33 cellular contexts compared by ENCODE assay signal in genomic region chr1:167099851-167100250, GRCh38. TPM values are rescaled to one million over a fixed set of nuclear protein-coding genes. Genes with fewer than 3 reads are reported as not detected.
"Had no signal": no experiment of that assay in that cellular context is flagged by ENCODE, and none has a peak within 500 bp of the region (broad histone marks: within the 10 kb centered on the region; RNA-seq: fewer than 3 reads in every experiment).

No MANE protein-coding gene starts in this region.

- H3K9me3 ChIP-seq: left lung, right atrium auricular region, stomach, thyroid gland, vagina had no signal

- H3K9me3 Mint-ChIP-seq: stimulated activated effector memory CD8-positive, alpha-beta T cell treated with anti-CD3 and anti-CD28 coated beads, Interleukin-12 subunit alpha, Interleukin-12 subunit beta, amount 100 ng/mL, for 72 hours had no signal

- DNase-seq: dorsolateral prefrontal cortex; effector CD4-positive, alpha-beta T cell; foreskin fibroblast; heart left ventricle; left cardiac atrium; left lung; stimulated activated CD4-positive, alpha-beta T cell treated with anti-CD3 and anti-CD28 coated beads, Interleukin-12 subunit alpha, Interleukin-12 subunit beta, amount 100 ng/mL, for 4 hours; stimulated activated CD4-positive, alpha-beta T cell treated with anti-CD3 and anti-CD28 coated beads, Interleukin-2, amount 100 ng/mL, for 24 hours; stimulated activated CD4-positive, alpha-beta T cell treated with anti-CD3 and anti-CD28 coated beads, Interleukin-4, amount 100 ng/mL, for 24 hours; stimulated activated naive CD4-positive, alpha-beta T cell treated with Interleukin-2 at 50 U/mL for 16 hours; stomach; thyroid gland had no signal

- H2AFZ ChIP-seq: hepatocyte, neural progenitor cell, parathyroid adenoma had no signal

- H3K36me3 Mint-ChIP-seq: stimulated activated effector memory CD8-positive, alpha-beta T cell treated with anti-CD3 and anti-CD28 coated beads, Interleukin-12 subunit alpha, Interleukin-12 subunit beta, amount 100 ng/mL, for 72 hours had no signal

- H3K9ac ChIP-seq: neural progenitor cell, parathyroid adenoma had no signal

- H3K79me2 ChIP-seq: hepatocyte, parathyroid adenoma had no signal

- H3K27ac ChIP-seq: dorsolateral prefrontal cortex, epithelial cell of prostate, gastroesophageal sphincter, heart left ventricle, hepatocyte, left lung, neural progenitor cell, parathyroid adenoma, right atrium auricular region, stomach, thyroid gland, vagina had no signal

- H3K27me3 ChIP-seq: heart left ventricle, hepatocyte, neural progenitor cell, right atrium auricular region, thyroid gland, vagina had no signal

- ATAC-seq: esophagus mucosa; gastroesophageal sphincter; heart left ventricle; left cardiac atrium; left lung; sciatic nerve; stimulated activated effector memory CD8-positive, alpha-beta T cell treated with anti-CD3 and anti-CD28 coated beads, Interleukin-12 subunit alpha, Interleukin-12 subunit beta, amount 100 ng/mL, for 72 hours had no signal

- FAIRE-seq: colon had no signal

- H3K27ac Mint-ChIP-seq: nephron; neural progenitor cell; progenitor cell of endocrine pancreas; stimulated activated effector memory CD8-positive, alpha-beta T cell treated with anti-CD3 and anti-CD28 coated beads, Interleukin-12 subunit alpha, Interleukin-12 subunit beta, amount 100 ng/mL, for 72 hours had no signal

- H3K36me3 ChIP-seq: gastroesophageal sphincter, left lung, neural progenitor cell, stomach, thyroid gland, vagina had no signal

- H3K4me2 ChIP-seq: hepatocyte, neural progenitor cell, smooth muscle cell had no signal

- H3K4me3 ChIP-seq: dorsolateral prefrontal cortex, gastroesophageal sphincter, heart left ventricle, hepatocyte, left lung, neural progenitor cell, right atrium auricular region, smooth muscle cell, stomach, thyroid gland, vagina had no signal

- H3K4me1 ChIP-seq: gastroesophageal sphincter, left lung, parathyroid adenoma, stomach, thyroid gland, vagina had no signal

- H3K4me3 Mint-ChIP-seq: nephron; neural progenitor cell; stimulated activated effector memory CD8-positive, alpha-beta T cell treated with anti-CD3 and anti-CD28 coated beads, Interleukin-12 subunit alpha, Interleukin-12 subunit beta, amount 100 ng/mL, for 72 hours had no signal

RNA-seq across cellular contexts. Expression of gene STYXL2, which starts 6.0 kb away (rescaled TPM):
- total RNA-seq: esophagus mucosa, kidney epithelial cell, lower leg skin, lung microvascular endothelial cell, mononuclear cell, osteoblast, progenitor cell of endocrine pancreas, thyroid gland, ureter, vagina had no signal
- polyA plus RNA-seq: stomach had no signal

RNA-seq across cellular contexts. Expression of gene GPA33, which starts 9.7 kb away (rescaled TPM):
- total RNA-seq: esophagus mucosa, kidney epithelial cell, lung microvascular endothelial cell, osteoblast, progenitor cell of endocrine pancreas, sciatic nerve, smooth muscle cell, temporal lobe, thyroid gland had no signal
- polyA plus RNA-seq: smooth muscle cell had no signal
